Comparison of ENCODE assay signal across 8 cellular contexts in genomic region chr5:65482280-65482726, GRCh38. TPM values are rescaled to one million over a fixed set of nuclear protein-coding genes. Genes with fewer than 3 reads are reported as not detected.
DNase-seq lines count a peak whose midpoint lies in the region; ATAC-seq and TF ChIP-seq lines count a peak whose summit lies in the region.

No MANE protein-coding gene starts in this region.

- H3K27me3 Mint-ChIP-seq in natural killer cell treated with Interleukin-12 subunit alpha and Interleukin-12 subunit beta and Interleukin-15 and Interleukin-18, amount 100 ng/mL, for 72 hours, result peaks cover 0 to 4% of the 10 kb centered on the region in 2 donors

- in situ Hi-C loops in SK-MEL-5 (cut with HindIII; ENCODE audit: low pct_unique_long_range_greater_than_20kb, low sequenced_read_pairs), result loop anchor here (25.0 kb wide), 2 partner anchors 370 to 670 kb away; no protein-coding TSS in a partner anchor

- H3K36me3 Mint-ChIP-seq in natural killer cell treated with Interleukin-12 subunit alpha and Interleukin-12 subunit beta and Interleukin-15 and Interleukin-18, amount 100 ng/mL, for 72 hours, result no peaks in the 10 kb centered on the region

- no peak for TF ChIP-seq CTCF in epithelial cell of proximal tubule (conservative IDR thresholded peaks at IDR 0.05; ENCODE audit: low read depth, low read length)

- ATAC-seq in GM19468 (IDR thresholded peaks at IDR 0.05; ENCODE audit: extremely low read depth, unreplicated experiment), result peak; percentile 4
- no peak for ATAC-seq in natural killer cell treated with Interleukin-12 subunit alpha and Interleukin-12 subunit beta and Interleukin-15 and Interleukin-18, amount 100 ng/mL, for 72 hours
- ATAC-seq in GM19397 (IDR thresholded peaks at IDR 0.05; ENCODE audit: unreplicated experiment), result no peak
- no peak for ATAC-seq in HG02973 (IDR thresholded peaks at IDR 0.05; ENCODE audit: unreplicated experiment)

- peak; percentile 19 to 40 for DNase-seq in AML-193 (lab: John Stamatoyannopoulos, UW)
- peak; percentile 28 for DNase-seq in SK-MEL-5 (ENCODE audit: low read depth, low spot score)
- no peak for DNase-seq in epithelial cell of proximal tubule (ENCODE audit: low read depth)
- no peak for DNase-seq in natural killer cell treated with Interleukin-12 subunit alpha and Interleukin-12 subunit beta and Interleukin-15 and Interleukin-18, amount 100 ng/mL, for 72 hours (ENCODE audit: low spot score)
- no peak for DNase-seq in stimulated activated CD4-positive, alpha-beta T cell treated with anti-CD3 and anti-CD28 coated beads, Interleukin-4, amount 100 ng/mL, for 24 hours

- H3K4me1 Mint-ChIP-seq in natural killer cell treated with Interleukin-12 subunit alpha and Interleukin-12 subunit beta and Interleukin-15 and Interleukin-18, amount 100 ng/mL, for 72 hours (ENCODE audit: low read depth in 2 of 2), result peaks cover 9 to 19% of the 10 kb centered on the region in 2 donors

- H3K4me3 ChIP-seq in epithelial cell of proximal tubule (ENCODE audit: low read depth, low read length), result peak overlapping the region; percentile 63

- no peak overlapping the region for H3K4me3 Mint-ChIP-seq in natural killer cell treated with Interleukin-12 subunit alpha and Interleukin-12 subunit beta and Interleukin-15 and Interleukin-18, amount 100 ng/mL, for 72 hours

- peak overlapping the region; percentile 67 to 86 for H3K27ac Mint-ChIP-seq in natural killer cell treated with Interleukin-12 subunit alpha and Interleukin-12 subunit beta and Interleukin-15 and Interleukin-18, amount 100 ng/mL, for 72 hours

- H3K9me3 Mint-ChIP-seq in natural killer cell treated with Interleukin-12 subunit alpha and Interleukin-12 subunit beta and Interleukin-15 and Interleukin-18, amount 100 ng/mL, for 72 hours, result no peaks in the 10 kb centered on the region

RNA-seq across cellular contexts. Expression of gene ADAMTS6, which starts 0.6 kb away (rescaled TPM):
- 4.3 and 4.5 TPM in 2 replicates for total RNA-seq in SK-MEL-5 (2014; rRNA removed; shearing (Covaris generic))
- 0.68 and 0.81 TPM in 2 replicates for polyA plus RNA-seq in SK-MEL-5 (2015; cell fraction: cytosol; rRNA removed)
- 21.2 and 27.1 TPM in 2 replicates for polyA plus RNA-seq in SK-MEL-5 (2015; cell fraction: nucleus; rRNA removed)
- total RNA-seq in epithelial cell of proximal tubule, result 3.5 and 12.1 TPM in 2 replicates
- 1 to 10 TPM in 1 of 2 donors, under 1 TPM in 1; 0.10 to 1.2 TPM for total RNA-seq in natural killer cell treated with Interleukin-12 subunit alpha and Interleukin-12 subunit beta and Interleukin-15 and Interleukin-18, amount 100 ng/mL, for 72 hours

Comparison
In these comparisons a context has a peak if more than half of its experiments do, and no peak if none do; other contexts are left out.
1. DNase-seq: peak in AML-193 (2 of 2) and SK-MEL-5 (single experiment); none in epithelial cell of proximal tubule (single experiment), natural killer cell treated with Interleukin-12 subunit alpha and Interleukin-12 subunit beta and Interleukin-15 and Interleukin-18, amount 100 ng/mL, for 72 hours (single experiment) and stimulated activated CD4-positive, alpha-beta T cell treated with anti-CD3 and anti-CD28 coated beads, Interleukin-4, amount 100 ng/mL, for 24 hours (single experiment).